In the genomic region with DNA sequence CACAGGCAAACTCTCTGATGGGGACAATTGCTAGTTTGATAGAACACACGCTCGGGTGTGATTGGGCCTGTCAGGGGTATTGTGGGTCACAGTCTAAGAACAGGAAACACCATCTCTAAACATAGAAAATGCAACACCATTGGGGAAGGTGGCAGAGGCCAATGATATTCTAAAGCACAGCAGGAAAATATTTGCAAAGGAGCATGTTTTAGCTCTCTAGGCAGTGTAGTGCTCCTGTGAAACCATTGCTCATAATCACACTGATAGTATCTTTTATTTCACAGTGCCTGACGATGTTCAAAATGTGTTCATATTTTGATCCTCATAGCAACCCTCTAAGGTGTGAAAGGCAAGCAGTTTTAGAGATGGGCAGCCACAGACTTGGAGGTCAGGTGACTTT, we compare ENCODE assay signal across 24 cellular contexts.
"Had no signal": no experiment of that assay in that cellular context is flagged by ENCODE, and none has a peak within 500 bp of the region (broad histone marks: within the 10 kb centered on the region; RNA-seq: fewer than 3 reads in every experiment).

No MANE protein-coding gene starts in this region.

- H3K4me3 Mint-ChIP-seq: activated naive CD4-positive, alpha-beta T cell treated with anti-CD3 and anti-CD28 coated beads, Interleukin-2, amount 10 ng/mL, durations not matched to agents 7 days and 5 days; dendritic cell treated with granulocyte-macrophage colony-stimulating factor and Interleukin-4, amounts not matched to agents 40 ng/mL and 50 ng/mL, for 4 days; nephron had no signal

- ATAC-seq: left lung, lower lobe of right lung, sciatic nerve, upper lobe of right lung had no signal

- H3K36me3 Mint-ChIP-seq: activated naive CD4-positive, alpha-beta T cell treated with anti-CD3 and anti-CD28 coated beads, Interleukin-2, amount 10 ng/mL, durations not matched to agents 7 days and 5 days had no signal

- H3K4me1 Mint-ChIP-seq: activated naive CD4-positive, alpha-beta T cell treated with anti-CD3 and anti-CD28 coated beads, Interleukin-2, amount 10 ng/mL, durations not matched to agents 7 days and 5 days had no signal

- H3K27me3 ChIP-seq: breast epithelium, left lung, ovary, stomach, tibial artery, upper lobe of right lung had no signal

- H3K36me3 ChIP-seq: breast epithelium, left lung, lower lobe of right lung, ovary, prostate gland, stomach, tibial artery, upper lobe of right lung had no signal

- H3K4me3 ChIP-seq: breast epithelium, left lung, lower lobe of right lung, ovary, prostate gland, skin epidermis, stomach, tibial artery, upper lobe of right lung had no signal

- H3K4me1 ChIP-seq: breast epithelium, left lung, lower lobe of right lung, prostate gland, stomach, tibial artery, upper lobe of right lung had no signal

- DNase-seq: activated CD4-positive, alpha-beta T cell treated with anti-CD3 and anti-CD28 coated beads, Interleukin-2, amount 50 U/mL, for 1 hour; activated CD4-positive, CD25-positive, alpha-beta regulatory T cell treated with anti-CD3 and anti-CD28 coated beads, Interleukin-2, amount 50 U/mL, for 72 hours; activated gamma-delta T cell; activated naive CD4-positive, alpha-beta T cell treated with anti-CD3 and anti-CD28 coated beads, Interleukin-2, amount 10 ng/mL, durations not matched to agents 7 days and 5 days; amygdala; central memory CD4-positive, alpha-beta T cell; left lung; lower lobe of right lung; mesenchymal stem cell; ovary; stimulated activated CD4-positive, alpha-beta T cell treated with anti-CD3 and anti-CD28 coated beads, Interleukin-12 subunit alpha, Interleukin-12 subunit beta, amount 100 ng/mL, for 4 hours; stimulated activated CD4-positive, alpha-beta T cell treated with anti-CD3 and anti-CD28 coated beads, Interleukin-4, amount 100 ng/mL, for 1 hour; stomach; tibial artery; upper lobe of right lung had no signal

- H3K27me3 Mint-ChIP-seq: activated naive CD4-positive, alpha-beta T cell treated with anti-CD3 and anti-CD28 coated beads, Interleukin-2, amount 10 ng/mL, durations not matched to agents 7 days and 5 days; dendritic cell treated with granulocyte-macrophage colony-stimulating factor and Interleukin-4, amounts not matched to agents 40 ng/mL and 50 ng/mL, for 4 days had no signal

- FAIRE-seq: endometrium, frontal cortex, islet of Langerhans had no signal

- H3K27ac ChIP-seq: breast epithelium, left lung, lower lobe of right lung, ovary, prostate gland, skin epidermis, stomach, tibial artery, upper lobe of right lung had no signal

- H3K9me3 ChIP-seq: ovary, prostate gland had no signal

- H3K27ac Mint-ChIP-seq: activated naive CD4-positive, alpha-beta T cell treated with anti-CD3 and anti-CD28 coated beads, Interleukin-2, amount 10 ng/mL, durations not matched to agents 7 days and 5 days; dendritic cell treated with granulocyte-macrophage colony-stimulating factor and Interleukin-4, amounts not matched to agents 40 ng/mL and 50 ng/mL, for 4 days; nephron had no signal
